1 cellular context compared by ENCODE assay signal in genomic region chr7:105760549-105761447, GRCh38.
TF ChIP-seq lines count a peak whose summit lies in the region.

No MANE protein-coding gene starts in this region.

TF ChIP-seq in HCT116, 20 proteins besides CTCF, POLR2A, EP300 and RAD21 (continued from another document):
- TF ChIP-seq ELF1 (IDR thresholded peaks at IDR 0.05; ENCODE audit: borderline replicate concordance, low read depth): no peak
- no peak for TF ChIP-seq ZFX (IDR thresholded peaks at IDR 0.05)
- TF ChIP-seq SRF (IDR thresholded peaks at IDR 0.05; ENCODE audit: low read depth): no peak
- TF ChIP-seq FOSL1 (IDR thresholded peaks at IDR 0.05; ENCODE audit: low read depth): no peak
- TF ChIP-seq REST (IDR thresholded peaks at IDR 0.05; ENCODE audit: low read depth): no peak
- no peak for TF ChIP-seq SP1 (IDR thresholded peaks at IDR 0.05; ENCODE audit: low read depth)
- TF ChIP-seq YY1 (IDR thresholded peaks at IDR 0.05; ENCODE audit: extremely low read depth, insufficient replicate concordance, low read depth, low read length): no peak
TF ChIP-seq in HCT116: peak in this region for 0.
